1 cellular context compared by ENCODE assay signal in genomic region chr16:56776562-56776961, GRCh38.
TF ChIP-seq lines count a peak whose summit lies in the region.

No MANE protein-coding gene starts in this region.

TF ChIP-seq in GM23338, 12 proteins besides CTCF, POLR2A, EP300 and RAD21 (continued from another document):
- no peak for TF ChIP-seq ZNF462 (CRISPR knock-in tag; IDR thresholded peaks at IDR 0.05)
- no peak for TF ChIP-seq EZH2phosphoT487 (IDR thresholded peaks at IDR 0.05; ENCODE audit: unreplicated experiment)
- TF ChIP-seq CREB1 (CRISPR knock-in tag; IDR thresholded peaks at IDR 0.05; ENCODE audit: low read depth): no peak
- no peak for TF ChIP-seq ZNF331 (CRISPR knock-in tag; IDR thresholded peaks at IDR 0.05; ENCODE audit: low read depth)
- TF ChIP-seq STAT1 (IDR thresholded peaks at IDR 0.05; ENCODE audit: unreplicated experiment): no peak
- no peak for TF ChIP-seq ETS1 (IDR thresholded peaks at IDR 0.05)
- TF ChIP-seq ZNF114 (CRISPR knock-in tag; IDR thresholded peaks at IDR 0.05): no peak
- TF ChIP-seq REST (IDR thresholded peaks at IDR 0.05; ENCODE audit: unreplicated experiment): no peak
- no peak for TF ChIP-seq NANOG (IDR thresholded peaks at IDR 0.05; ENCODE audit: borderline replicate concordance)
- TF ChIP-seq POLR2AphosphoS5 (IDR thresholded peaks at IDR 0.05; ENCODE audit: low read depth): no peak
- TF ChIP-seq EZH2 (IDR thresholded peaks at IDR 0.05; ENCODE audit: low read depth, unreplicated experiment): no peak
